1 cellular context compared by ENCODE assay signal in genomic region chr2:98477036-98477435, GRCh38.
TF ChIP-seq lines count a peak whose summit lies in the region.

No MANE protein-coding gene starts in this region.

TF ChIP-seq in HepG2, 621 proteins besides CTCF, POLR2A, EP300 and RAD21 (continued from another document):
- TF ChIP-seq ZNF879 (CRISPR knock-in tag; IDR thresholded peaks at IDR 0.05), result no peak
